ENCODE assay signal across 13 cellular contexts in the genomic region with DNA sequence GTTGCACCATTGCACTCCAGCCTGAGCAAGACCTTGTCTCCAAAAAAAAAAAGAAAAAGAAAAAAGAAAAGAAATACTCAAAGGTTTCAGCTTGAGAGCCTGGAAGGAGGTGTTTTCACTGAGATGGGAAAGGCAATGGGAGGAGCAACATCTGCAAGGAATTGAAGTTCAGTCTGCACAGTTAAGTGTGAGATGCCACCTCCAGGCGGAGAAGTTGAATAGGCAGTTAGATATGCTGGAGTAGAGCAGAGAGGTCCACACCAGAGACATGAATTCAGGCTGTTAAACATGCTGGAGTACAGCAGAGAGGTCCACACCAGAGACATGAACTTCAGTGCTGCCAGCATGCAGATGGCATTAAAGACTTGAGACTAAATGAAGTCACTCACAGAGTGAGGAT. TPM values are rescaled to one million over a fixed set of nuclear protein-coding genes. Genes with fewer than 3 reads are reported as not detected.
A peak's percentile ranks its signal among the peaks of the same experiment; 100 is the strongest.
DNase-seq lines count a peak whose midpoint lies in the region; ATAC-seq and TF ChIP-seq lines count a peak whose summit lies in the region.
"Had no signal": no experiment of that assay in that cellular context is flagged by ENCODE, and none has a peak within 500 bp of the region (broad histone marks: within the 10 kb centered on the region; RNA-seq: fewer than 3 reads in every experiment).

No MANE protein-coding gene starts in this region.

- no peaks in the 10 kb centered on the region for H3K9me3 ChIP-seq in vagina
- H3K9me3 ChIP-seq: upper lobe of right lung had no signal

- no peak overlapping the region for H3K4me3 ChIP-seq in vagina
- H3K4me3 ChIP-seq: hepatocyte, lung, upper lobe of right lung had no signal

- CTCF ChIA-PET in WTC11 (lab: Charles Lee): interaction anchor here (0.8 to 1.7 kb wide), 6 partner anchors 15 to 106 kb away, joined by 3 to 9 read pairs (median 4); no protein-coding TSS in a partner anchor

- DNase-seq in NCI-H82 (lab: John Stamatoyannopoulos, UW): peak; percentile 29
- DNase-seq in NCI-H82 treated with DMSO at 0.1 percent for 48 hours (lab: John Stamatoyannopoulos, UW; ENCODE audit: unreplicated experiment): no peak
- peak; percentile 35 for DNase-seq in KBM-7
- DNase-seq in WTC11 (ENCODE audit: low spot score): no peak
- DNase-seq in renal cortical epithelial cell (ENCODE audit: low read depth): peak; percentile 42
- DNase-seq in HUDEP-2 (lab: John Stamatoyannopoulos, UW; ENCODE audit: unreplicated experiment in 76 of 76): no peak
- DNase-seq in vagina (ENCODE audit: extremely low spot score in 2 of 2): no peak
- DNase-seq in activated gamma-delta T cell treated with Interleukin-2 at 50 U/mL for 16 hours: no peak
- DNase-seq: NCI-H2107, Right ventricle myocardium superior had no signal

- TF ChIP-seq POLR2A in vagina (IDR thresholded peaks at IDR 0.05): no peak

- H3K36me3 Mint-ChIP-seq in WTC11: no peaks in the 10 kb centered on the region

- H3K27me3 ChIP-seq in vagina: no peaks in the 10 kb centered on the region
- H3K27me3 ChIP-seq: hepatocyte, upper lobe of right lung had no signal

- in situ Hi-C loops in KBM-7 (cut with MboI; ENCODE audit: low pct_unique_long_range_greater_than_20kb, low sequenced_read_pairs): no loop called here

- H3K27me3 Mint-ChIP-seq in WTC11 (ENCODE audit: low read depth): no peaks in the 10 kb centered on the region

- no peaks in the 10 kb centered on the region for H3K4me1 Mint-ChIP-seq in WTC11

- peak; percentile 68 for ATAC-seq in WTC11
- ATAC-seq: upper lobe of right lung had no signal

- no peak overlapping the region for H3K27ac ChIP-seq in vagina
- H3K27ac ChIP-seq: hepatocyte, upper lobe of right lung had no signal

- H3K36me3 ChIP-seq in vagina: no peaks in the 10 kb centered on the region
- H3K36me3 ChIP-seq: upper lobe of right lung had no signal

- H3K9me3 Mint-ChIP-seq in WTC11: 0 out of 2 replicates have a peak, but pooled peaks cover 4% of the 10 kb centered on the region

- TF ChIP-seq CTCF in WTC11 (IDR thresholded peaks at IDR 0.05) (no peak), vagina (IDR thresholded peaks at IDR 0.05) (no peak)

- no peak overlapping the region for H3K27ac Mint-ChIP-seq in WTC11

- no peaks in the 10 kb centered on the region for H3K4me1 ChIP-seq in vagina
- H3K4me1 ChIP-seq: upper lobe of right lung had no signal

- H3K4me3 Mint-ChIP-seq in WTC11: no peak overlapping the region

- POLR2A ChIA-PET in WTC11 (lab: Charles Lee): interaction anchor here (0.8 kb wide), 1 partner anchor 13 kb away, joined by 3 read pairs; no protein-coding TSS in a partner anchor

- intact Hi-C loops in vagina (cut with DNase I): no loop called here

TF ChIP-seq in WTC11, 78 proteins besides CTCF, POLR2A, EP300 and RAD21:
- TF ChIP-seq, protein P1, sequence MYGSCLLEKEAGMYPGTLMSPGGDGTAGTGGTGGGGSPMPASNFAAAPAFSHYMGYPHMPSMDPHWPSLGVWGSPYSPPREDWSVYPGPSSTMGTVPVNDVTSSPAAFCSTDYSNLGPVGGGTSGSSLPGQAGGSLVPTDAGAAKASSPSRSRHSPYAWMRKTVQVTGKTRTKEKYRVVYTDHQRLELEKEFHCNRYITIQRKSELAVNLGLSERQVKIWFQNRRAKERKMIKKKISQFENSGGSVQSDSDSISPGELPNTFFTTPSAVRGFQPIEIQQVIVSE (CRISPR knock-in tag; IDR thresholded peaks at IDR 0.05; ENCODE audit: borderline replicate concordance): no peak
- TF ChIP-seq, protein P2, sequence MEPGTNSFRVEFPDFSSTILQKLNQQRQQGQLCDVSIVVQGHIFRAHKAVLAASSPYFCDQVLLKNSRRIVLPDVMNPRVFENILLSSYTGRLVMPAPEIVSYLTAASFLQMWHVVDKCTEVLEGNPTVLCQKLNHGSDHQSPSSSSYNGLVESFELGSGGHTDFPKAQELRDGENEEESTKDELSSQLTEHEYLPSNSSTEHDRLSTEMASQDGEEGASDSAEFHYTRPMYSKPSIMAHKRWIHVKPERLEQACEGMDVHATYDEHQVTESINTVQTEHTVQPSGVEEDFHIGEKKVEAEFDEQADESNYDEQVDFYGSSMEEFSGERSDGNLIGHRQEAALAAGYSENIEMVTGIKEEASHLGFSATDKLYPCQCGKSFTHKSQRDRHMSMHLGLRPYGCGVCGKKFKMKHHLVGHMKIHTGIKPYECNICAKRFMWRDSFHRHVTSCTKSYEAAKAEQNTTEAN (CRISPR knock-in tag; IDR thresholded peaks at IDR 0.05): no peak
- TF ChIP-seq, protein P3, sequence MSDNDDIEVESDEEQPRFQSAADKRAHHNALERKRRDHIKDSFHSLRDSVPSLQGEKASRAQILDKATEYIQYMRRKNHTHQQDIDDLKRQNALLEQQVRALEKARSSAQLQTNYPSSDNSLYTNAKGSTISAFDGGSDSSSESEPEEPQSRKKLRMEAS (CRISPR knock-in tag; IDR thresholded peaks at IDR 0.05): no peak
- TF ChIP-seq ZNF138 (CRISPR knock-in tag; conservative IDR thresholded peaks at IDR 0.05) (no peak), CREM (CRISPR knock-in tag; IDR thresholded peaks at IDR 0.05) (no peak), HMGA2 (CRISPR knock-in tag; IDR thresholded peaks at IDR 0.05) (no peak), JUN (CRISPR knock-in tag; IDR thresholded peaks at IDR 0.05) (no peak)
- TF ChIP-seq, protein P4, sequence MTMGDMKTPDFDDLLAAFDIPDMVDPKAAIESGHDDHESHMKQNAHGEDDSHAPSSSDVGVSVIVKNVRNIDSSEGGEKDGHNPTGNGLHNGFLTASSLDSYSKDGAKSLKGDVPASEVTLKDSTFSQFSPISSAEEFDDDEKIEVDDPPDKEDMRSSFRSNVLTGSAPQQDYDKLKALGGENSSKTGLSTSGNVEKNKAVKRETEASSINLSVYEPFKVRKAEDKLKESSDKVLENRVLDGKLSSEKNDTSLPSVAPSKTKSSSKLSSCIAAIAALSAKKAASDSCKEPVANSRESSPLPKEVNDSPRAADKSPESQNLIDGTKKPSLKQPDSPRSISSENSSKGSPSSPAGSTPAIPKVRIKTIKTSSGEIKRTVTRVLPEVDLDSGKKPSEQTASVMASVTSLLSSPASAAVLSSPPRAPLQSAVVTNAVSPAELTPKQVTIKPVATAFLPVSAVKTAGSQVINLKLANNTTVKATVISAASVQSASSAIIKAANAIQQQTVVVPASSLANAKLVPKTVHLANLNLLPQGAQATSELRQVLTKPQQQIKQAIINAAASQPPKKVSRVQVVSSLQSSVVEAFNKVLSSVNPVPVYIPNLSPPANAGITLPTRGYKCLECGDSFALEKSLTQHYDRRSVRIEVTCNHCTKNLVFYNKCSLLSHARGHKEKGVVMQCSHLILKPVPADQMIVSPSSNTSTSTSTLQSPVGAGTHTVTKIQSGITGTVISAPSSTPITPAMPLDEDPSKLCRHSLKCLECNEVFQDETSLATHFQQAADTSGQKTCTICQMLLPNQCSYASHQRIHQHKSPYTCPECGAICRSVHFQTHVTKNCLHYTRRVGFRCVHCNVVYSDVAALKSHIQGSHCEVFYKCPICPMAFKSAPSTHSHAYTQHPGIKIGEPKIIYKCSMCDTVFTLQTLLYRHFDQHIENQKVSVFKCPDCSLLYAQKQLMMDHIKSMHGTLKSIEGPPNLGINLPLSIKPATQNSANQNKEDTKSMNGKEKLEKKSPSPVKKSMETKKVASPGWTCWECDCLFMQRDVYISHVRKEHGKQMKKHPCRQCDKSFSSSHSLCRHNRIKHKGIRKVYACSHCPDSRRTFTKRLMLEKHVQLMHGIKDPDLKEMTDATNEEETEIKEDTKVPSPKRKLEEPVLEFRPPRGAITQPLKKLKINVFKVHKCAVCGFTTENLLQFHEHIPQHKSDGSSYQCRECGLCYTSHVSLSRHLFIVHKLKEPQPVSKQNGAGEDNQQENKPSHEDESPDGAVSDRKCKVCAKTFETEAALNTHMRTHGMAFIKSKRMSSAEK (CRISPR knock-in tag; IDR thresholded peaks at IDR 0.05; ENCODE audit: borderline replicate concordance): no peak
- TF ChIP-seq, protein P5, sequence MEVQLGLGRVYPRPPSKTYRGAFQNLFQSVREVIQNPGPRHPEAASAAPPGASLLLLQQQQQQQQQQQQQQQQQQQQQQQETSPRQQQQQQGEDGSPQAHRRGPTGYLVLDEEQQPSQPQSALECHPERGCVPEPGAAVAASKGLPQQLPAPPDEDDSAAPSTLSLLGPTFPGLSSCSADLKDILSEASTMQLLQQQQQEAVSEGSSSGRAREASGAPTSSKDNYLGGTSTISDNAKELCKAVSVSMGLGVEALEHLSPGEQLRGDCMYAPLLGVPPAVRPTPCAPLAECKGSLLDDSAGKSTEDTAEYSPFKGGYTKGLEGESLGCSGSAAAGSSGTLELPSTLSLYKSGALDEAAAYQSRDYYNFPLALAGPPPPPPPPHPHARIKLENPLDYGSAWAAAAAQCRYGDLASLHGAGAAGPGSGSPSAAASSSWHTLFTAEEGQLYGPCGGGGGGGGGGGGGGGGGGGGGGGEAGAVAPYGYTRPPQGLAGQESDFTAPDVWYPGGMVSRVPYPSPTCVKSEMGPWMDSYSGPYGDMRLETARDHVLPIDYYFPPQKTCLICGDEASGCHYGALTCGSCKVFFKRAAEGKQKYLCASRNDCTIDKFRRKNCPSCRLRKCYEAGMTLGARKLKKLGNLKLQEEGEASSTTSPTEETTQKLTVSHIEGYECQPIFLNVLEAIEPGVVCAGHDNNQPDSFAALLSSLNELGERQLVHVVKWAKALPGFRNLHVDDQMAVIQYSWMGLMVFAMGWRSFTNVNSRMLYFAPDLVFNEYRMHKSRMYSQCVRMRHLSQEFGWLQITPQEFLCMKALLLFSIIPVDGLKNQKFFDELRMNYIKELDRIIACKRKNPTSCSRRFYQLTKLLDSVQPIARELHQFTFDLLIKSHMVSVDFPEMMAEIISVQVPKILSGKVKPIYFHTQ (CRISPR knock-in tag; IDR thresholded peaks at IDR 0.05): no peak
- TF ChIP-seq, protein P6, sequence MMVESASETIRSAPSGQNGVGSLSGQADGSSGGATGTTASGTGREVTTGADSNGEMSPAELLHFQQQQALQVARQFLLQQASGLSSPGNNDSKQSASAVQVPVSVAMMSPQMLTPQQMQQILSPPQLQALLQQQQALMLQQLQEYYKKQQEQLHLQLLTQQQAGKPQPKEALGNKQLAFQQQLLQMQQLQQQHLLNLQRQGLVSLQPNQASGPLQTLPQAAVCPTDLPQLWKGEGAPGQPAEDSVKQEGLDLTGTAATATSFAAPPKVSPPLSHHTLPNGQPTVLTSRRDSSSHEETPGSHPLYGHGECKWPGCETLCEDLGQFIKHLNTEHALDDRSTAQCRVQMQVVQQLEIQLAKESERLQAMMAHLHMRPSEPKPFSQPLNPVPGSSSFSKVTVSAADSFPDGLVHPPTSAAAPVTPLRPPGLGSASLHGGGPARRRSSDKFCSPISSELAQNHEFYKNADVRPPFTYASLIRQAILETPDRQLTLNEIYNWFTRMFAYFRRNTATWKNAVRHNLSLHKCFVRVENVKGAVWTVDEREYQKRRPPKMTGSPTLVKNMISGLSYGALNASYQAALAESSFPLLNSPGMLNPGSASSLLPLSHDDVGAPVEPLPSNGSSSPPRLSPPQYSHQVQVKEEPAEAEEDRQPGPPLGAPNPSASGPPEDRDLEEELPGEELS (CRISPR knock-in tag; IDR thresholded peaks at IDR 0.05): no peak

RNA-seq across cellular contexts. Expression of a gene that starts 41.4 kb away (rescaled TPM):
- total RNA-seq in WTC11 (2021) (39.9 to 46.3 TPM (median 44.5 TPM) in 3 replicates), renal cortical epithelial cell (5.0 and 10.7 TPM in 2 replicates), vagina (17.9 TPM)

Comparison
In these comparisons a context has a peak if more than half of its experiments do, and no peak if none do; other contexts are left out.
1. DNase-seq: peak in NCI-H82 (single experiment), KBM-7 (single experiment) and renal cortical epithelial cell (single experiment); none in NCI-H82 treated with DMSO at 0.1 percent for 48 hours (single experiment), WTC11 (single experiment), HUDEP-2 (0 of 76), vagina (0 of 2) and activated gamma-delta T cell treated with Interleukin-2 at 50 U/mL for 16 hours (single experiment).